9 cellular contexts compared by ENCODE assay signal in genomic region chr5:1667648-1668140, GRCh38.
DNase-seq lines count a peak whose midpoint lies in the region; ATAC-seq and TF ChIP-seq lines count a peak whose summit lies in the region.
"Had no signal": no experiment of that assay in that cellular context is flagged by ENCODE, and none has a peak within 500 bp of the region (broad histone marks: within the 10 kb centered on the region; RNA-seq: fewer than 3 reads in every experiment).

No MANE protein-coding gene starts in this region.

- peaks cover 22% of the 10 kb centered on the region for H3K27me3 ChIP-seq in H7 (ENCODE audit: control insufficient read depth, insufficient read depth, low read length)
- H3K27me3 ChIP-seq in endodermal cell (ENCODE audit: control insufficient read depth, insufficient read depth, low read length, poor library complexity, severe bottlenecking) = peaks cover 48% of the 10 kb centered on the region
- no peaks in the 10 kb centered on the region for H3K27me3 ChIP-seq in WERI-Rb-1 (ENCODE audit: insufficient read depth, low read depth, severe bottlenecking)

- ATAC-seq in mucosa of descending colon (peak; percentile 8), GM21390 (IDR thresholded peaks at IDR 0.05; ENCODE audit: unreplicated experiment) (no peak), HG03521 (IDR thresholded peaks at IDR 0.05; ENCODE audit: unreplicated experiment) (no peak)

- H3K9me3 Mint-ChIP-seq in endodermal cell = no peaks in the 10 kb centered on the region

- WGBS in endodermal cell (ENCODE audit: insufficient coverage in 1 of 2, insufficient read length in 1 of 2), 2 experiments = 0 to 7% methylated on average over 14 to 38 of the region's 38 CpGs

- no peaks in the 10 kb centered on the region for H3K36me3 Mint-ChIP-seq in endodermal cell (ENCODE audit: low read depth)

- H3K4me1 Mint-ChIP-seq in endodermal cell = peaks cover 5% of the 10 kb centered on the region

- H3K27ac ChIP-seq in 22Rv1 (no peak overlapping the region), endodermal cell (ENCODE audit: low read depth, low read length) (no peak overlapping the region), WERI-Rb-1 (no peak overlapping the region)
- H3K27ac ChIP-seq: KMS-11 had no signal

- no peaks in the 10 kb centered on the region for H3K4me1 ChIP-seq in endodermal cell (ENCODE audit: control insufficient read depth, insufficient read depth, low read length)
- H3K4me1 ChIP-seq in mucosa of descending colon (ENCODE audit: low read depth) = no peaks in the 10 kb centered on the region

- intact Hi-C loops in mucosa of descending colon (cut with DNase I, micrococcal nuclease) = no loop called here

- H3K27ac Mint-ChIP-seq in endodermal cell = no peak overlapping the region

- peaks cover 56% of the 10 kb centered on the region for H3K27me3 Mint-ChIP-seq in endodermal cell (ENCODE audit: insufficient read depth)

- H3K4me3 ChIP-seq in H7 (ENCODE audit: insufficient read depth, low read depth, low read length) (peak overlapping the region; percentile 55), endodermal cell (ENCODE audit: low read length) (peak overlapping the region; percentile 73), mucosa of descending colon (no peak overlapping the region), WERI-Rb-1 (ENCODE audit: low read depth, low read length) (no peak overlapping the region)

- TF ChIP-seq CTCF in 22Rv1 (IDR thresholded peaks at IDR 0.05) (0 out of 2 replicates have a peak, but pooled peaks have one; percentile 6), endodermal cell (conservative IDR thresholded peaks at IDR 0.05) (no peak), mucosa of descending colon (IDR thresholded peaks at IDR 0.05) (no peak), WERI-Rb-1 (IDR thresholded peaks at IDR 0.05; ENCODE audit: low read depth, low read length) (no peak)

- no peaks in the 10 kb centered on the region for H3K36me3 ChIP-seq in H7 (replicated peaks; ENCODE audit: control insufficient read depth, insufficient read depth, low read length)
- no peaks in the 10 kb centered on the region for H3K36me3 ChIP-seq in endodermal cell (ENCODE audit: control insufficient read depth, insufficient read depth, low read length)
- no peaks in the 10 kb centered on the region for H3K36me3 ChIP-seq in mucosa of descending colon (ENCODE audit: low read depth)
- H3K36me3 ChIP-seq in WERI-Rb-1 = no peaks in the 10 kb centered on the region

- H3K9me3 ChIP-seq in endodermal cell (ENCODE audit: control insufficient read depth, low read length) (no peaks in the 10 kb centered on the region), mucosa of descending colon (no peaks in the 10 kb centered on the region), WERI-Rb-1 (ENCODE audit: severe bottlenecking) (peaks cover 3% of the 10 kb centered on the region)

- H3K9ac ChIP-seq in endodermal cell (ENCODE audit: extremely low read depth, low read length, poor library complexity, severe bottlenecking) = no peak overlapping the region

- peak; percentile 80 for DNase-seq in H7
- DNase-seq in endodermal cell = peak; percentile 71
- DNase-seq in mucosa of descending colon = no peak
- DNase-seq in WERI-Rb-1 = no peak
- no peak for DNase-seq in activated naive CD4-positive, alpha-beta T cell treated with anti-CD3 and anti-CD28 coated beads, Interleukin-2, amount 50 U/mL, for 16 hours

- H3K4me3 Mint-ChIP-seq in endodermal cell = peak overlapping the region; percentile 52

Comparison
In these comparisons a context has a peak if more than half of its experiments do, and no peak if none do; other contexts are left out.
1. DNase-seq: peak in H7 (single experiment) and endodermal cell (single experiment); none in mucosa of descending colon (0 of 3), WERI-Rb-1 (single experiment) and activated naive CD4-positive, alpha-beta T cell treated with anti-CD3 and anti-CD28 coated beads, Interleukin-2, amount 50 U/mL, for 16 hours (single experiment).
2. H3K4me3 ChIP-seq: peak in H7 (single experiment) and endodermal cell (single experiment); none in mucosa of descending colon (single experiment) and WERI-Rb-1 (single experiment).